ENCODE assay signal across 1 cellular context in genomic region chr1:18109756-18110597, GRCh38.
A peak's percentile ranks its signal among the peaks of the same experiment; 100 is the strongest.
TF ChIP-seq lines count a peak whose summit lies in the region.

No MANE protein-coding gene starts in this region.

TF ChIP-seq in H1, 55 proteins besides CTCF, POLR2A, EP300 and RAD21 (continued from another document):
- TF ChIP-seq, protein P1, sequence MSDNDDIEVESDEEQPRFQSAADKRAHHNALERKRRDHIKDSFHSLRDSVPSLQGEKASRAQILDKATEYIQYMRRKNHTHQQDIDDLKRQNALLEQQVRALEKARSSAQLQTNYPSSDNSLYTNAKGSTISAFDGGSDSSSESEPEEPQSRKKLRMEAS (IDR thresholded peaks at IDR 0.05) = peak; percentile 93
- TF ChIP-seq KDM5A (IDR thresholded peaks at IDR 0.05; ENCODE audit: low read length) (no peak), SP2 (IDR thresholded peaks at IDR 0.05; ENCODE audit: low read length) (no peak), FOSL1 (IDR thresholded peaks at IDR 0.05; ENCODE audit: insufficient read depth, low read depth, low read length) (no peak), EGR1 (IDR thresholded peaks at IDR 0.05; ENCODE audit: borderline replicate concordance, low read depth, low read length) (no peak), SRF (IDR thresholded peaks at IDR 0.05; ENCODE audit: low read depth, low read length) (no peak), RNF2 (IDR thresholded peaks at IDR 0.05; ENCODE audit: borderline replicate concordance, low read depth, low read length, missing control alignments, poor library complexity, severe bottlenecking) (no peak), KDM1A (IDR thresholded peaks at IDR 0.05; ENCODE audit: borderline replicate concordance, low read length) (no peak), GABPA (IDR thresholded peaks at IDR 0.05; ENCODE audit: borderline replicate concordance, insufficient read depth, low read length) (no peak), BACH1 (IDR thresholded peaks at IDR 0.05; ENCODE audit: low read length) (no peak), CHD1 (IDR thresholded peaks at IDR 0.05; ENCODE audit: low read depth, low read length) (no peak), PHF8 (conservative IDR thresholded peaks at IDR 0.05; ENCODE audit: low read depth, low read length) (no peak), POU5F1 (IDR thresholded peaks at IDR 0.05; ENCODE audit: low read depth, low read length) (no peak), SAP30 (IDR thresholded peaks at IDR 0.05; ENCODE audit: insufficient read depth, insufficient replicate concordance, low read length) (no peak), BCL11A (IDR thresholded peaks at IDR 0.05; ENCODE audit: low read depth in 2 of 2, low read length in 2 of 2) (no peak), SIRT6 (IDR thresholded peaks at IDR 0.05; ENCODE audit: low read length) (no peak), HDAC2 (IDR thresholded peaks at IDR 0.05; ENCODE audit: borderline replicate concordance in 1 of 2, low read depth in 2 of 2, low read length in 2 of 2) (0 out of 4 replicates have a peak, but pooled peaks of 1 of the 2 experiments have one; percentile 22), SIX5 (IDR thresholded peaks at IDR 0.05; ENCODE audit: low read depth, low read length) (no peak), POLR2AphosphoS5 (IDR thresholded peaks at IDR 0.05; ENCODE audit: low read depth, low read length) (no peak), RXRA (IDR thresholded peaks at IDR 0.05; ENCODE audit: insufficient read depth, low read depth, low read length) (no peak), ASH2L (IDR thresholded peaks at IDR 0.05; ENCODE audit: low read length) (peak; percentile 43), YY1 (IDR thresholded peaks at IDR 0.05; ENCODE audit: low read depth, low read length) (no peak), NANOG (IDR thresholded peaks at IDR 0.05; ENCODE audit: insufficient read depth, low read depth, low read length, poor library complexity, severe bottlenecking) (no peak), JUN (IDR thresholded peaks at IDR 0.05; ENCODE audit: low read depth, low read length) (no peak), GTF2F1 (IDR thresholded peaks at IDR 0.05; ENCODE audit: borderline replicate concordance, low read depth, low read length) (no peak), TAF7 (optimal IDR thresholded peaks at IDR 0.05; ENCODE audit: borderline replicate concordance, low read depth, low read length) (no peak), SUZ12 (IDR thresholded peaks at IDR 0.05; ENCODE audit: low read length) (no peak), TEAD4 (IDR thresholded peaks at IDR 0.05; ENCODE audit: low read depth, low read length) (no peak), CBX5 (IDR thresholded peaks at IDR 0.05; ENCODE audit: low read depth, low read length) (no peak), CHD2 (IDR thresholded peaks at IDR 0.05; ENCODE audit: low read length) (no peak), RBBP5 (IDR thresholded peaks at IDR 0.05; ENCODE audit: borderline replicate concordance, low read depth, low read length) (no peak), JUND (IDR thresholded peaks at IDR 0.05; ENCODE audit: low read length) (no peak), EZH2 (IDR thresholded peaks at IDR 0.05; ENCODE audit: low read depth, low read length, severe bottlenecking) (no peak), CBX8 (IDR thresholded peaks at IDR 0.05; ENCODE audit: borderline replicate concordance, low read depth, low read length) (no peak), TCF12 (IDR thresholded peaks at IDR 0.05; ENCODE audit: low read depth, low read length) (peak; percentile 87; the same call in 1 of the 2 replicates), NRF1 (IDR thresholded peaks at IDR 0.05; ENCODE audit: low read depth, low read length) (no peak), BRCA1 (IDR thresholded peaks at IDR 0.05; ENCODE audit: low read depth, low read length) (no peak), SP4 (IDR thresholded peaks at IDR 0.05; ENCODE audit: low read length) (no peak), TBP (IDR thresholded peaks at IDR 0.05; ENCODE audit: low read depth, low read length) (no peak; the same call in 1 of the 2 replicates), ZNF274 (IDR thresholded peaks at IDR 0.05; ENCODE audit: borderline replicate concordance, extremely low read depth, low read length) (no peak), SIN3A (conservative IDR thresholded peaks at IDR 0.05 in 1 of 2, IDR thresholded peaks at IDR 0.05 in 1 of 2; ENCODE audit: low read depth in 1 of 2, low read length in 2 of 2) (no peak), CEBPB (IDR thresholded peaks at IDR 0.05; ENCODE audit: low read depth, low read length) (no peak), KDM4A (IDR thresholded peaks at IDR 0.05; ENCODE audit: low read depth, low read length, severe bottlenecking) (peak; percentile 57), TAF1 (IDR thresholded peaks at IDR 0.05; ENCODE audit: low read depth, low read length) (no peak)
- TF ChIP-seq, protein P2, sequence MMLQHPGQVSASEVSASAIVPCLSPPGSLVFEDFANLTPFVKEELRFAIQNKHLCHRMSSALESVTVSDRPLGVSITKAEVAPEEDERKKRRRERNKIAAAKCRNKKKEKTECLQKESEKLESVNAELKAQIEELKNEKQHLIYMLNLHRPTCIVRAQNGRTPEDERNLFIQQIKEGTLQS (IDR thresholded peaks at IDR 0.05; ENCODE audit: insufficient read depth, low read depth, low read length) = no peak
- TF ChIP-seq, protein P3, sequence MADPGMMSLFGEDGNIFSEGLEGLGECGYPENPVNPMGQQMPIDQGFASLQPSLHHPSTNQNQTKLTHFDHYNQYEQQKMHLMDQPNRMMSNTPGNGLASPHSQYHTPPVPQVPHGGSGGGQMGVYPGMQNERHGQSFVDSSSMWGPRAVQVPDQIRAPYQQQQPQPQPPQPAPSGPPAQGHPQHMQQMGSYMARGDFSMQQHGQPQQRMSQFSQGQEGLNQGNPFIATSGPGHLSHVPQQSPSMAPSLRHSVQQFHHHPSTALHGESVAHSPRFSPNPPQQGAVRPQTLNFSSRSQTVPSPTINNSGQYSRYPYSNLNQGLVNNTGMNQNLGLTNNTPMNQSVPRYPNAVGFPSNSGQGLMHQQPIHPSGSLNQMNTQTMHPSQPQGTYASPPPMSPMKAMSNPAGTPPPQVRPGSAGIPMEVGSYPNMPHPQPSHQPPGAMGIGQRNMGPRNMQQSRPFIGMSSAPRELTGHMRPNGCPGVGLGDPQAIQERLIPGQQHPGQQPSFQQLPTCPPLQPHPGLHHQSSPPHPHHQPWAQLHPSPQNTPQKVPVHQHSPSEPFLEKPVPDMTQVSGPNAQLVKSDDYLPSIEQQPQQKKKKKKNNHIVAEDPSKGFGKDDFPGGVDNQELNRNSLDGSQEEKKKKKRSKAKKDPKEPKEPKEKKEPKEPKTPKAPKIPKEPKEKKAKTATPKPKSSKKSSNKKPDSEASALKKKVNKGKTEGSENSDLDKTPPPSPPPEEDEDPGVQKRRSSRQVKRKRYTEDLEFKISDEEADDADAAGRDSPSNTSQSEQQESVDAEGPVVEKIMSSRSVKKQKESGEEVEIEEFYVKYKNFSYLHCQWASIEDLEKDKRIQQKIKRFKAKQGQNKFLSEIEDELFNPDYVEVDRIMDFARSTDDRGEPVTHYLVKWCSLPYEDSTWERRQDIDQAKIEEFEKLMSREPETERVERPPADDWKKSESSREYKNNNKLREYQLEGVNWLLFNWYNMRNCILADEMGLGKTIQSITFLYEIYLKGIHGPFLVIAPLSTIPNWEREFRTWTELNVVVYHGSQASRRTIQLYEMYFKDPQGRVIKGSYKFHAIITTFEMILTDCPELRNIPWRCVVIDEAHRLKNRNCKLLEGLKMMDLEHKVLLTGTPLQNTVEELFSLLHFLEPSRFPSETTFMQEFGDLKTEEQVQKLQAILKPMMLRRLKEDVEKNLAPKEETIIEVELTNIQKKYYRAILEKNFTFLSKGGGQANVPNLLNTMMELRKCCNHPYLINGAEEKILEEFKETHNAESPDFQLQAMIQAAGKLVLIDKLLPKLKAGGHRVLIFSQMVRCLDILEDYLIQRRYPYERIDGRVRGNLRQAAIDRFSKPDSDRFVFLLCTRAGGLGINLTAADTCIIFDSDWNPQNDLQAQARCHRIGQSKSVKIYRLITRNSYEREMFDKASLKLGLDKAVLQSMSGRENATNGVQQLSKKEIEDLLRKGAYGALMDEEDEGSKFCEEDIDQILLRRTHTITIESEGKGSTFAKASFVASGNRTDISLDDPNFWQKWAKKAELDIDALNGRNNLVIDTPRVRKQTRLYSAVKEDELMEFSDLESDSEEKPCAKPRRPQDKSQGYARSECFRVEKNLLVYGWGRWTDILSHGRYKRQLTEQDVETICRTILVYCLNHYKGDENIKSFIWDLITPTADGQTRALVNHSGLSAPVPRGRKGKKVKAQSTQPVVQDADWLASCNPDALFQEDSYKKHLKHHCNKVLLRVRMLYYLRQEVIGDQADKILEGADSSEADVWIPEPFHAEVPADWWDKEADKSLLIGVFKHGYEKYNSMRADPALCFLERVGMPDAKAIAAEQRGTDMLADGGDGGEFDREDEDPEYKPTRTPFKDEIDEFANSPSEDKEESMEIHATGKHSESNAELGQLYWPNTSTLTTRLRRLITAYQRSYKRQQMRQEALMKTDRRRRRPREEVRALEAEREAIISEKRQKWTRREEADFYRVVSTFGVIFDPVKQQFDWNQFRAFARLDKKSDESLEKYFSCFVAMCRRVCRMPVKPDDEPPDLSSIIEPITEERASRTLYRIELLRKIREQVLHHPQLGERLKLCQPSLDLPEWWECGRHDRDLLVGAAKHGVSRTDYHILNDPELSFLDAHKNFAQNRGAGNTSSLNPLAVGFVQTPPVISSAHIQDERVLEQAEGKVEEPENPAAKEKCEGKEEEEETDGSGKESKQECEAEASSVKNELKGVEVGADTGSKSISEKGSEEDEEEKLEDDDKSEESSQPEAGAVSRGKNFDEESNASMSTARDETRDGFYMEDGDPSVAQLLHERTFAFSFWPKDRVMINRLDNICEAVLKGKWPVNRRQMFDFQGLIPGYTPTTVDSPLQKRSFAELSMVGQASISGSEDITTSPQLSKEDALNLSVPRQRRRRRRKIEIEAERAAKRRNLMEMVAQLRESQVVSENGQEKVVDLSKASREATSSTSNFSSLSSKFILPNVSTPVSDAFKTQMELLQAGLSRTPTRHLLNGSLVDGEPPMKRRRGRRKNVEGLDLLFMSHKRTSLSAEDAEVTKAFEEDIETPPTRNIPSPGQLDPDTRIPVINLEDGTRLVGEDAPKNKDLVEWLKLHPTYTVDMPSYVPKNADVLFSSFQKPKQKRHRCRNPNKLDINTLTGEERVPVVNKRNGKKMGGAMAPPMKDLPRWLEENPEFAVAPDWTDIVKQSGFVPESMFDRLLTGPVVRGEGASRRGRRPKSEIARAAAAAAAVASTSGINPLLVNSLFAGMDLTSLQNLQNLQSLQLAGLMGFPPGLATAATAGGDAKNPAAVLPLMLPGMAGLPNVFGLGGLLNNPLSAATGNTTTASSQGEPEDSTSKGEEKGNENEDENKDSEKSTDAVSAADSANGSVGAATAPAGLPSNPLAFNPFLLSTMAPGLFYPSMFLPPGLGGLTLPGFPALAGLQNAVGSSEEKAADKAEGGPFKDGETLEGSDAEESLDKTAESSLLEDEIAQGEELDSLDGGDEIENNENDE (IDR thresholded peaks at IDR 0.05; ENCODE audit: insufficient replicate concordance, low read length) = no peak
TF ChIP-seq in H1: peak in this region for 7.
